Comparison of ENCODE assay signal across 1 cellular context in the genomic region with DNA sequence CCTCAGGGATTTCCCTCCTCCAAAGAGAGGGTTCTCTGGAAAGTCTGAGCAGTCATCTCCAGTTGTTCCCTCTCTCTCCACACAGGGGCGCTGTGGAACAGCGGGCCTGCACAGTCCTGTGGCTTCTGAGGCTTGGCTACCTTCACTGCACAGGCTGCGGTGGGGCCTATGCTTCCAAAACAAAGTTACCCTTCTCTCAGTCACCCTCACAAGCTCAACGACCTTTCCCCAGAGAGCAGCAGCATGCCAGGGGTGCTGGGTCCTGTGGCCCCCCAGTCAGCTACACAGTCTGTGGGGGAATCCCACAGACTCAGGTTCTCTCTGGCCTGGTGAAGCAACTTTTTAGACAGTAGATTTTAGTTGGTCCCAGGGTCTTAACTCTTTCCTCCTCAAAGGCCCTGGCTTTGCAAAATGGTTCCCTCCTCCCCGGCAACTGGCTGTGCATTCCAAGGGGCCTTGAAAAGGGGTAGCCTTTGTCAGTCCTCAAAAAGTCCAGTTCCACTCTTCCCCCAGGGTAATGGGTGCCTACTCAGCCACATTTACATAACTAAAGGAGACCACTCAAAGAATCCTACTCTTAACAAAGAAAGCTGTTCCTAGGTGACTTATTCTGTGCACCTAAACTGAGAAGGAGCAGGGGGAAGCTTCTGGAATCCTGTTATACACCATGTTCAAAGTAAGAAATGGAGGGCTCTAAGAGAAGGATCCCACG.
TF ChIP-seq lines count a peak whose summit lies in the region.

No MANE protein-coding gene starts in this region.

TF ChIP-seq in endothelial cell of umbilical vein, 7 proteins besides CTCF, POLR2A, EP300 and RAD21:
- TF ChIP-seq POLR2AphosphoS5 (IDR thresholded peaks at IDR 0.05; ENCODE audit: insufficient read depth, low read depth, low read length) (no peak), FOS (IDR thresholded peaks at IDR 0.05; ENCODE audit: borderline replicate concordance, insufficient read depth, low read length) (no peak), MAX (IDR thresholded peaks at IDR 0.05; ENCODE audit: insufficient read depth, insufficient read length) (no peak), EZH2 (IDR thresholded peaks at IDR 0.05; ENCODE audit: borderline replicate concordance, low read depth, low read length, severe bottlenecking) (no peak), MYC (IDR thresholded peaks at IDR 0.05; ENCODE audit: low read depth, low read length) (no peak), GATA2 (IDR thresholded peaks at IDR 0.05; ENCODE audit: insufficient read depth, insufficient read length, low read depth, low read length) (no peak), JUN (IDR thresholded peaks at IDR 0.05; ENCODE audit: borderline replicate concordance, insufficient read depth, insufficient read length, low read depth) (no peak)
